In the genomic region with DNA sequence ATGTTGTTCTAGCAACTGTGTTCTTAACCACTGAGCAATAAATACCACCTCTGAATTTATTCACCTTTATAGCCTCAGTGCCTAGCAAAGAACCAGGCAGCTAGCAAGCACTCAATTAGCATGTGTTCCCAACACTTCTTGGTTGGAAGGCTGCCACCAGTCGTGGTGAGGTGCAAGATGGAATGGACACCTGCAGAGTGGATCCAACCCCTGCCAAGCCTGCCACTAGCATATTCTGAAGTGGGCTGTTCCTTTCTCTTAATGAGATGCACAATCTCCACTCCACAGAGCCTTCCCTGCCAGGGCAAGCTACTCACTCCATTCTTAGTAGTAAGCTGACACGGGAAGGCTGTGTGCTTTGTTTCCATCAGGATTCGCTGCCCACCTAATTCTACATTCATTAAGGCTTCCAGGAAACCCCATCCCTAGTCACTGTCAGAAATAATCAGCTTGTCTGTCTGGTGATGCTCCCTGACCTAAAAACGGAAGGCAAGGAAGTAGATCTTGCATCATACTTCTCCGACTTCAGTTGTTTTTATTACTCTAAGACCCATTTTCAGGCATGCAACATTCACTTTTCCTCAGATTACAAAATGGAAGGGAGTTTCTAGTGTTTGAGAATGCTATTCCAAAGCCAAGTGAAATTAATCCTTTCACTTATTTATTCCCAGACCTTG, we compare ENCODE assay signal across 15 cellular contexts.
DNase-seq lines count a peak whose midpoint lies in the region.
"Had no signal": no experiment of that assay in that cellular context is flagged by ENCODE, and none has a peak within 500 bp of the region (broad histone marks: within the 10 kb centered on the region; RNA-seq: fewer than 3 reads in every experiment).

No MANE protein-coding gene starts in this region.

- peak; percentile 73 for DNase-seq in NCI-H510A treated with DMSO at 0.1 percent for 48 hours (lab: John Stamatoyannopoulos, UW)
- no peak for DNase-seq in NCI-H510A (lab: John Stamatoyannopoulos, UW)
- peak; percentile 57 for DNase-seq in NCI-H2107 (lab: John Stamatoyannopoulos, UW)
- peak; percentile 66 for DNase-seq in astrocyte of the hippocampus (ENCODE audit: low read depth, low spot score)
- DNase-seq in skeletal muscle cell (ENCODE audit: low read depth), result peak; percentile 24
- no peak for DNase-seq in NCI-H526 treated with DMSO at 0.1 percent for 48 hours (lab: John Stamatoyannopoulos, UW)
- DNase-seq in amniotic stem cell (lab: John Stamatoyannopoulos, UW), result no peak
- DNase-seq in HT-29 (ENCODE audit: low spot score), result no peak
- DNase-seq: ACHN; activated B cell treated with CpG ODN at 0.5 μM for 24 hours; activated CD8-positive, alpha-beta memory T cell treated with anti-CD3 and anti-CD28 coated beads, Interleukin-2, amount 50 U/mL, for 4 hours; activated naive CD8-positive, alpha-beta T cell treated with anti-CD3 and anti-CD28 coated beads, Interleukin-2, amount 10 ng/mL, durations not matched to agents 7 days and 5 days; DND-41; stimulated activated CD4-positive, alpha-beta T cell treated with anti-CD3 and anti-CD28 coated beads, Interleukin-2, amount 100 ng/mL, for 24 hours; upper lobe of left lung had no signal

- H3K4me3 ChIP-seq in skeletal muscle cell (ENCODE audit: low read depth, low read length), result no peak overlapping the region
- H3K4me3 ChIP-seq: upper lobe of left lung had no signal

Comparison
In these comparisons a context has a peak if more than half of its experiments do, and no peak if none do; other contexts are left out.
1. DNase-seq: peak in NCI-H510A treated with DMSO at 0.1 percent for 48 hours (single experiment), NCI-H2107 (single experiment), astrocyte of the hippocampus (single experiment) and skeletal muscle cell (single experiment); none in NCI-H510A (single experiment), NCI-H526 treated with DMSO at 0.1 percent for 48 hours (single experiment), amniotic stem cell (single experiment) and HT-29 (single experiment).